16 cellular contexts compared by ENCODE assay signal in the genomic region with DNA sequence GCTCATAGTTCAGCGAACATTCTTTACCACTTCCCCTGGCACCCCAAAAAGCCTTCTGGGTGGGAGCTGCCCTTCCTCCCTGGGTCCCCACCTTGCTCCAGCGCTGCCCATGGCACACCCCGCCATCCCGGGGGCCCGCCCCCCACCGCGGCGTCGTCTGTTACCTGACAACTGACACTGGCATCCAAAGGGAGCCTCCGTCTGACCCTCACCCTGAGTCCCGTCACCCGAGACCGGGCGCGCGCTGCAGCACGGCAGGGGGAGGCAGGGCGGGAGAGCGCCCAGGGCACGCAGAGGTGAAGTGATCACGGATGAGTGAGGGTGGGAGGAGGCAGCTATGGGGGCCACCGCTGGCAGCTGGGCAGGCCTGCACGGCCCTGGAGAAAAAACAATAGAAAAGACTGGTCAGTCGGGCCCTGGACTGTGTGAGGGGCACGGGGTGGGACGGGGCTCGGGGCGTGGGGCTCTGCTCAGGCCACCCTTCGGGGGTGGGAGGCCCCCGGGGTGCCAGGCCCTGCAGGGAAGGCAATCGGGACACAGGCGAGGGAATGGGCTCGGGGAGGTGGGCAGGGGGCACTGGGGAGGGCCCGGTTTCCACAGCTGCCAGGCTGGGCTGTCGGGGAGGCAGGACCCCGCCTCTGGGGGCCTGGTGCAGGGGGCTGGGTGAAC. TPM values are rescaled to one million over a fixed set of nuclear protein-coding genes. Genes with fewer than 3 reads are reported as not detected.
A peak's percentile ranks its signal among the peaks of the same experiment; 100 is the strongest.
DNase-seq lines count a peak whose midpoint lies in the region; ATAC-seq lines count a peak whose summit lies in the region.
"Had no signal": no experiment of that assay in that cellular context is flagged by ENCODE, and none has a peak within 500 bp of the region (broad histone marks: within the 10 kb centered on the region; RNA-seq: fewer than 3 reads in every experiment).

No MANE protein-coding gene starts in this region.

- no peaks in the 10 kb centered on the region for H3K27me3 Mint-ChIP-seq in activated CD8-positive, alpha-beta T cell treated with anti-CD3 and anti-CD28 coated beads, Interleukin-2, amount 10 ng/mL, durations not matched to agents 7 days and 5 days (ENCODE audit: low read depth)
- H3K27me3 Mint-ChIP-seq in stimulated activated naive CD8-positive, alpha-beta T cell treated with anti-CD3 and anti-CD28 coated beads, Interleukin-15, amount 100 ng/mL, for 72 hours, result no peaks in the 10 kb centered on the region

- H3K4me1 ChIP-seq in iPS-20b (ENCODE audit: insufficient read depth, low read length), result peaks cover 12% of the 10 kb centered on the region; the same call in 1 of the 2 replicates
- H3K4me1 ChIP-seq: ascending aorta had no signal

- peaks cover 82% of the 10 kb centered on the region for H3K36me3 Mint-ChIP-seq in activated CD8-positive, alpha-beta T cell treated with anti-CD3 and anti-CD28 coated beads, Interleukin-2, amount 10 ng/mL, durations not matched to agents 7 days and 5 days (ENCODE audit: low read depth)

- H3K4me3 ChIP-seq in iPS-20b (ENCODE audit: low read length), result peak overlapping the region; percentile 63; the same call in 1 of the 2 replicates
- H3K4me3 ChIP-seq: ascending aorta had no signal

- no peaks in the 10 kb centered on the region for H3K9me3 Mint-ChIP-seq in activated CD8-positive, alpha-beta T cell treated with anti-CD3 and anti-CD28 coated beads, Interleukin-2, amount 10 ng/mL, durations not matched to agents 7 days and 5 days (ENCODE audit: insufficient read depth)
- peaks cover 0 to 6% of the 10 kb centered on the region in 2 donors for H3K9me3 Mint-ChIP-seq in stimulated activated naive CD8-positive, alpha-beta T cell treated with anti-CD3 and anti-CD28 coated beads, Interleukin-15, amount 100 ng/mL, for 72 hours

- H3K4me3 Mint-ChIP-seq in activated CD8-positive, alpha-beta T cell treated with anti-CD3 and anti-CD28 coated beads, Interleukin-2, amount 10 ng/mL, durations not matched to agents 7 days and 5 days, result peak overlapping the region; percentile 75
- H3K4me3 Mint-ChIP-seq in stimulated activated naive CD8-positive, alpha-beta T cell treated with anti-CD3 and anti-CD28 coated beads, Interleukin-15, amount 100 ng/mL, for 72 hours, result peak overlapping the region; percentile 88 to 89
- H3K4me3 Mint-ChIP-seq: activated B cell treated with CpG ODN at 0.5 μM for 24 hours had no signal

- H3K36me3 ChIP-seq in iPS-20b (ENCODE audit: insufficient read depth, low read depth, low read length), result no peaks in the 10 kb centered on the region
- H3K36me3 ChIP-seq: ascending aorta had no signal

- CTCF ChIA-PET in activated CD8-positive, alpha-beta T cell treated with anti-CD3 and anti-CD28 coated beads, Interleukin-2, amount 10 ng/mL, durations not matched to agents 7 days and 5 days (lab: Charles Lee), result interaction anchor here (0.7 to 20.3 kb wide), 19 partner anchors 8 to 1093 kb away, joined by 3 to 373 read pairs (median 5); a partner anchor contains a TSS

- H3K27ac ChIP-seq in iPS-20b (ENCODE audit: low read length), result no peak overlapping the region
- H3K27ac ChIP-seq: ascending aorta had no signal

- H3K9me3 ChIP-seq in iPS-20b (ENCODE audit: insufficient read depth, low read depth, low read length), result no peaks in the 10 kb centered on the region

- no peak for ATAC-seq in activated CD8-positive, alpha-beta T cell treated with anti-CD3 and anti-CD28 coated beads, Interleukin-2, amount 10 ng/mL, durations not matched to agents 7 days and 5 days
- ATAC-seq in stimulated activated naive CD8-positive, alpha-beta T cell treated with anti-CD3 and anti-CD28 coated beads, Interleukin-15, amount 100 ng/mL, for 72 hours, result no peak

- H3K27me3 ChIP-seq in iPS-20b (ENCODE audit: insufficient read depth, low read length), result no peaks in the 10 kb centered on the region
- H3K27me3 ChIP-seq: ascending aorta had no signal

- H3K4me1 Mint-ChIP-seq in activated CD8-positive, alpha-beta T cell treated with anti-CD3 and anti-CD28 coated beads, Interleukin-2, amount 10 ng/mL, durations not matched to agents 7 days and 5 days (ENCODE audit: low read depth), result peaks cover 95% of the 10 kb centered on the region
- peaks cover 98% of the 10 kb centered on the region for H3K4me1 Mint-ChIP-seq in stimulated activated naive CD8-positive, alpha-beta T cell treated with anti-CD3 and anti-CD28 coated beads, Interleukin-15, amount 100 ng/mL, for 72 hours
- H3K4me1 Mint-ChIP-seq: activated B cell treated with CpG ODN at 0.5 μM for 24 hours had no signal

- peak overlapping the region; percentile 49; the same call in 1 of the 2 replicates for H3K9ac ChIP-seq in iPS-20b (ENCODE audit: low read depth, low read length)

- POLR2A ChIA-PET in activated CD8-positive, alpha-beta T cell treated with anti-CD3 and anti-CD28 coated beads, Interleukin-2, amount 10 ng/mL, durations not matched to agents 7 days and 5 days (lab: Charles Lee), result interaction anchor here (0.6 to 28.3 kb wide), 10 partner anchors 9 to 1253 kb away, joined by 3 to 767 read pairs (median 4); a partner anchor contains a TSS

- peak; percentile 37 for DNase-seq in activated gamma-delta T cell (lab: John Stamatoyannopoulos, UW)
- DNase-seq in activated gamma-delta T cell treated with Interleukin-2 at 50 U/mL for 16 hours, result no peak
- DNase-seq in activated CD8-positive, alpha-beta T cell treated with anti-CD3 and anti-CD28 coated beads, Interleukin-2, amount 10 ng/mL, durations not matched to agents 7 days and 5 days, result no peak
- no peak for DNase-seq in stimulated activated naive CD8-positive, alpha-beta T cell treated with anti-CD3 and anti-CD28 coated beads, Interleukin-15, amount 100 ng/mL, for 72 hours
- no peak for DNase-seq in NCI-H510A treated with DMSO at 0.1 percent for 48 hours (lab: John Stamatoyannopoulos, UW)
- DNase-seq in Ammon's horn (ENCODE audit: low spot score), result no peak
- DNase-seq in kidney glomerular epithelial cell (lab: John Stamatoyannopoulos, UW), result no peak
- DNase-seq: activated B cell treated with CpG ODN at 0.5 μM for 24 hours; GF-D8; kidney; NCI-H2227 treated with DMSO at 0.1 percent for 48 hours; nucleus accumbens; SIG-M5; stimulated activated CD4-positive, alpha-beta T cell treated with anti-CD3 and anti-CD28 coated beads, Interleukin-1b, Interleukin-23, amount 100 ng/mL, for 48 hours had no signal

- H3K27ac Mint-ChIP-seq in activated CD8-positive, alpha-beta T cell treated with anti-CD3 and anti-CD28 coated beads, Interleukin-2, amount 10 ng/mL, durations not matched to agents 7 days and 5 days, result peak overlapping the region; percentile 98
- peak overlapping the region; percentile 93 to 99 for H3K27ac Mint-ChIP-seq in stimulated activated naive CD8-positive, alpha-beta T cell treated with anti-CD3 and anti-CD28 coated beads, Interleukin-15, amount 100 ng/mL, for 72 hours
- H3K27ac Mint-ChIP-seq: activated B cell treated with CpG ODN at 0.5 μM for 24 hours had no signal

RNA-seq across cellular contexts. Expression of a gene that starts 40.7 kb away (rescaled TPM):
- total RNA-seq in activated CD8-positive, alpha-beta T cell treated with anti-CD3 and anti-CD28 coated beads, Interleukin-2, amount 10 ng/mL, durations not matched to agents 7 days and 5 days, result 10 to 100 TPM; 68.6 to 70.6 TPM
